ENCODE assay signal across 10 cellular contexts in genomic region chr9:131811405-131811804, GRCh38.
"Had no signal": no experiment of that assay in that cellular context is flagged by ENCODE, and none has a peak within 500 bp of the region (broad histone marks: within the 10 kb centered on the region; RNA-seq: fewer than 3 reads in every experiment).

No MANE protein-coding gene starts in this region.

- H3K9me3 ChIP-seq: SK-N-SH had no signal

- H3K4me2 ChIP-seq: KMS-11, SK-N-SH had no signal

- DNase-seq: IMR-90, MM.1S, NCI-H187, NCI-H2081 treated with DMSO at 0.1 percent for 48 hours, NCI-H2227 treated with DMSO at 0.1 percent for 48 hours, PC-3, SK-N-SH, T-helper 1 cell had no signal

- H3K9ac ChIP-seq: KMS-11, SK-N-SH had no signal

- H3K27ac ChIP-seq: KMS-11, RWPE1 had no signal
